Comparison of ENCODE assay signal across 14 cellular contexts in genomic region chr2:175630319-175631246, GRCh38.
DNase-seq lines count a peak whose midpoint lies in the region; ATAC-seq and TF ChIP-seq lines count a peak whose summit lies in the region.
"Had no signal": no experiment of that assay in that cellular context is flagged by ENCODE, and none has a peak within 500 bp of the region (broad histone marks: within the 10 kb centered on the region; RNA-seq: fewer than 3 reads in every experiment).

No MANE protein-coding gene starts in this region.

- H3K27ac ChIP-seq in foreskin keratinocyte, result no peak overlapping the region
- H3K27ac ChIP-seq: uterus had no signal

- H3K9me3 ChIP-seq in T-helper 17 cell (ENCODE audit: control insufficient read depth, low read length, poor library complexity, severe bottlenecking), result no peaks in the 10 kb centered on the region
- H3K9me3 ChIP-seq: uterus had no signal

- H3K9me3 Mint-ChIP-seq in activated naive CD4-positive, alpha-beta T cell treated with anti-CD3 and anti-CD28 coated beads, Interleukin-2, amount 10 ng/mL, durations not matched to agents 7 days and 5 days, result no peaks in the 10 kb centered on the region

- H3K27ac Mint-ChIP-seq in T-helper 17 cell, result no peak overlapping the region
- no peak overlapping the region for H3K27ac Mint-ChIP-seq in activated naive CD4-positive, alpha-beta T cell treated with anti-CD3 and anti-CD28 coated beads, Interleukin-2, amount 10 ng/mL, durations not matched to agents 7 days and 5 days
- H3K27ac Mint-ChIP-seq: naive B cell; stimulated activated naive B cell treated with anti-CD40 and anti-IgM and Interleukin-4, amounts not matched to agents 10 μg/mL and 1 μg/mL and 100 μg/mL, for 72 hours had no signal

- TF ChIP-seq CTCF in foreskin keratinocyte (conservative IDR thresholded peaks at IDR 0.05), result peak; percentile 9

- no peaks in the 10 kb centered on the region for H3K36me3 Mint-ChIP-seq in T-helper 17 cell (ENCODE audit: low read depth)
- no peaks in the 10 kb centered on the region for H3K36me3 Mint-ChIP-seq in activated naive CD4-positive, alpha-beta T cell treated with anti-CD3 and anti-CD28 coated beads, Interleukin-2, amount 10 ng/mL, durations not matched to agents 7 days and 5 days
- H3K36me3 Mint-ChIP-seq: naive B cell; stimulated activated naive B cell treated with anti-CD40 and anti-IgM and Interleukin-4, amounts not matched to agents 10 μg/mL and 1 μg/mL and 100 μg/mL, for 72 hours had no signal

- DNase-seq in DMS53 (lab: John Stamatoyannopoulos, UW) (peak; percentile 89), NCI-H128 (lab: John Stamatoyannopoulos, UW; ENCODE audit: unreplicated experiment) (peak; percentile 7), NOMO-1 (lab: John Stamatoyannopoulos, UW; ENCODE audit: unreplicated experiment in 2 of 2) (peak; percentile 20 to 30), foreskin keratinocyte (peak; percentile 36 to 49), T-helper 17 cell (no peak), hypothalamus (lab: John Stamatoyannopoulos, UW) (no peak)
- no peak for DNase-seq in activated naive CD4-positive, alpha-beta T cell treated with anti-CD3 and anti-CD28 coated beads, Interleukin-2, amount 10 ng/mL, durations not matched to agents 7 days and 5 days
- DNase-seq: activated naive CD4-positive, alpha-beta T cell; effector CD8-positive, alpha-beta T cell; naive B cell; stimulated activated naive B cell treated with anti-CD40 and anti-IgM and Interleukin-4, amounts not matched to agents 10 μg/mL and 1 μg/mL and 100 μg/mL, for 72 hours; uterus had no signal

- H3K27me3 Mint-ChIP-seq in T-helper 17 cell, result peaks cover 23% of the 10 kb centered on the region
- no peaks in the 10 kb centered on the region for H3K27me3 Mint-ChIP-seq in activated naive CD4-positive, alpha-beta T cell treated with anti-CD3 and anti-CD28 coated beads, Interleukin-2, amount 10 ng/mL, durations not matched to agents 7 days and 5 days

- H3K4me1 Mint-ChIP-seq in T-helper 17 cell, result no peaks in the 10 kb centered on the region
- no peaks in the 10 kb centered on the region for H3K4me1 Mint-ChIP-seq in activated naive CD4-positive, alpha-beta T cell treated with anti-CD3 and anti-CD28 coated beads, Interleukin-2, amount 10 ng/mL, durations not matched to agents 7 days and 5 days
- H3K4me1 Mint-ChIP-seq: naive B cell; stimulated activated naive B cell treated with anti-CD40 and anti-IgM and Interleukin-4, amounts not matched to agents 10 μg/mL and 1 μg/mL and 100 μg/mL, for 72 hours had no signal

- no peaks in the 10 kb centered on the region for H3K4me1 ChIP-seq in foreskin keratinocyte
- H3K4me1 ChIP-seq: uterus had no signal

- CTCF ChIA-PET in activated naive CD4-positive, alpha-beta T cell treated with anti-CD3 and anti-CD28 coated beads, Interleukin-2, amount 10 ng/mL, durations not matched to agents 7 days and 5 days (lab: Charles Lee), result no interaction called here

- no peak overlapping the region for H3K4me3 Mint-ChIP-seq in T-helper 17 cell
- no peak overlapping the region for H3K4me3 Mint-ChIP-seq in activated naive CD4-positive, alpha-beta T cell treated with anti-CD3 and anti-CD28 coated beads, Interleukin-2, amount 10 ng/mL, durations not matched to agents 7 days and 5 days
- H3K4me3 Mint-ChIP-seq: brain; naive B cell; stimulated activated naive B cell treated with anti-CD40 and anti-IgM and Interleukin-4, amounts not matched to agents 10 μg/mL and 1 μg/mL and 100 μg/mL, for 72 hours had no signal

- H3K27me3 ChIP-seq in foreskin keratinocyte, result no peaks in the 10 kb centered on the region
- H3K27me3 ChIP-seq: uterus had no signal

- ATAC-seq in foreskin keratinocyte, result peak; percentile 42
- ATAC-seq in T-helper 17 cell, result no peak
- ATAC-seq in HG03571 (IDR thresholded peaks at IDR 0.05; ENCODE audit: unreplicated experiment), result no peak
- ATAC-seq: stimulated activated naive B cell treated with anti-CD40 and anti-IgM and Interleukin-4, amounts not matched to agents 10 μg/mL and 1 μg/mL and 100 μg/mL, for 72 hours had no signal

Comparison
In these comparisons a context has a peak if more than half of its experiments do, and no peak if none do; other contexts are left out.
1. DNase-seq: peak in DMS53 (single experiment), NCI-H128 (single experiment), NOMO-1 (2 of 2) and foreskin keratinocyte (2 of 2); none in T-helper 17 cell (0 of 3), hypothalamus (0 of 51) and activated naive CD4-positive, alpha-beta T cell treated with anti-CD3 and anti-CD28 coated beads, Interleukin-2, amount 10 ng/mL, durations not matched to agents 7 days and 5 days (single experiment).